1 cellular context compared by ENCODE assay signal in the genomic region with DNA sequence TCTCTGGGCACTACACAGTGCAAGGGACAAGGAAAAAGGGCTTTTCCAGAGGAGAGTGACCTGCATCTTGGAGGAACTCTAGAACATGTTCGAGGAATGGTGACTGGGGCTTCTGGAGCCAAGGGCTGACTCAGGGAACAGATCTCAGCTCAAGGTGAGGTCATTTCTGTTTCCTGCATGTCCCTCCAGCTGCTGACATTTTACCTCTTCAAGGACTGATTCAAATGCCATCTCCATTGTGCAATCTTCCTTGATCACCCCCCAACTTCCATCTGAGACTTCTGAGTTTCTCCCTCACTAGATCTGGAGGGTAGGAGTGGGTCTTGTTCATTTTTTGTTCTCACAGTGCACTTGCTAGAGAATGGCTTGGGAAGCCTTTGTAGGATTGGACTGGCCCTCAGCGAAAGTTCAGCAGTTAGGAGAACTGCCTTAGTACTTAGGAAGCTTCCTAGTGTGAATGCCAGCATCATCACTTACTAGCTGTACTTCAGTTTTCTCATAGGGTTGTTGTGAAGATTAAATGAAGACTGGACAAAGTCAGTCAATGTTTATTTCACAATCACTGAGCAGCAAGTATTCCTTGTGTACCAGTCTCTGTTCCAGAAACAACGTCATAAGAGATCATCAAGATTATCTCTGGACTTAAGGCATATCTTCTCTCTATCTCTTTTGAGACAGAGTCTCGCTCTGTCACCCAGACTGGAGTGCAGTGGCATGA.
TF ChIP-seq lines count a peak whose summit lies in the region.

No MANE protein-coding gene starts in this region.

TF ChIP-seq in K562, 482 proteins besides CTCF, POLR2A, EP300 and RAD21:
- TF ChIP-seq CEBPG (CRISPR knock-in tag; IDR thresholded peaks at IDR 0.05) (0 out of 2 replicates have a peak, but pooled peaks have one; percentile 26), CEBPG (tag; conservative IDR thresholded peaks at IDR 0.05 in 1 of 2, IDR thresholded peaks at IDR 0.05 in 1 of 2) (peak in 1 of 2 experiments; percentile 31; a peak in 1 of 4 replicates), ZNF212 (CRISPR knock-in tag; IDR thresholded peaks at IDR 0.05) (no peak), ZC3H11A (IDR thresholded peaks at IDR 0.05; ENCODE audit: low read depth, low read length) (no peak), ARNT (IDR thresholded peaks at IDR 0.05) (peak in 1 of 2 experiments; percentile 34; a peak in 1 of 4 replicates), ZFP30 (CRISPR knock-in tag; IDR thresholded peaks at IDR 0.05; ENCODE audit: borderline replicate concordance) (no peak), ATF1 (CRISPR knock-in tag; IDR thresholded peaks at IDR 0.05) (no peak), ATF1 (tag; IDR thresholded peaks at IDR 0.05) (0 out of 2 replicates have a peak, but pooled peaks have one; percentile 7), CEBPB (tag; IDR thresholded peaks at IDR 0.05) (peak; percentile 77)
- TF ChIP-seq, protein P1, sequence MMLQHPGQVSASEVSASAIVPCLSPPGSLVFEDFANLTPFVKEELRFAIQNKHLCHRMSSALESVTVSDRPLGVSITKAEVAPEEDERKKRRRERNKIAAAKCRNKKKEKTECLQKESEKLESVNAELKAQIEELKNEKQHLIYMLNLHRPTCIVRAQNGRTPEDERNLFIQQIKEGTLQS (IDR thresholded peaks at IDR 0.05): peak; percentile 33; the same call in 1 of the 2 replicates
- TF ChIP-seq, protein P1 (CRISPR knock-in tag; conservative IDR thresholded peaks at IDR 0.05): no peak
